10 cellular contexts compared by ENCODE assay signal in the genomic region with DNA sequence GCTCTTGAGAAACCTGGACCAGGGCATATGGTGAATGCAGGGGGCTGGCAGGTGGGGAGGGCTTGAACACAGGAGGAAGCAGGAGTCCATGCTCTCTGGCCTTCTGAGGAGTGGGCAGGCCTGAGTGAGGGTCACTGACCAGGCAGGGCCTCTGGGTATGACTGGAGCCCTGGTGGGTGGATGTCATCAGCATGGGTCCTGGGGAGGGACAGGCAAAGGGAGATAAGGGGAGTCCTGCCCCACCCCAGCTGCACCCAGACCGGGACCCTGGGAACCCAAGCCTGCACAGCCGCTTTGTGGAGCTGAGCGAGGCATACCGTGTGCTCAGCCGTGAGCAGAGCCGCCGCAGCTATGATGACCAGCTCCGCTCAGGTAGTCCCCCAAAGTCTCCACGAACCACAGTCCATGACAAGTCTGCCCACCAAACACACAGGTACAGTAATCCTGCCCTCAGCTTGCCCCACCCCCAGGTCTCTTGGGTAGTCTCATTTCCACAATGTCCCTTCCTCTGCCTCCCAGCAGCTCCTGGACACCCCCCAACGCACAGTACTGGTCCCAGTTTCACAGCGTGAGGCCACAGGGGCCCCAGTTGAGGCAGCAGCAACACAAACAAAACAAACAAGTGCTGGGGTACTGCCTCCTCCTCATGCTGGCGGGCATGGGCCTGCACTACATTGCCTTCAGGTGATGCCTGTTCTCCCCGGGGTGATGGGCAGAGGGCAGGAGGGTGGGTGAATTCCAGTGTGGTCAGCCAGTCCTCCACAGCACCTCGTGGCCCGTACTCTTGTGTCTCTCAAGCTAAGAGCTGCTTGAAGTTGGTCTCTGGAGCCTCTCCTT. TPM values are rescaled to one million over a fixed set of nuclear protein-coding genes. Genes with fewer than 3 reads are reported as not detected.
DNase-seq lines count a peak whose midpoint lies in the region; TF ChIP-seq lines count a peak whose summit lies in the region.
"Had no signal": no experiment of that assay in that cellular context is flagged by ENCODE, and none has a peak within 500 bp of the region (broad histone marks: within the 10 kb centered on the region; RNA-seq: fewer than 3 reads in every experiment).

No MANE protein-coding gene starts in this region.

- POLR2A ChIA-PET in activated CD4-positive, alpha-beta T cell treated with anti-CD3 and anti-CD28 coated beads, Interleukin-2, amount 10 ng/mL, durations not matched to agents 7 days and 5 days (lab: Charles Lee) = interaction anchor here (0.6 to 1.0 kb wide), 2 partner anchors 9 to 45 kb away, joined by 3 read pairs; a partner anchor contains a TSS

- TF ChIP-seq EP300 in sigmoid colon (IDR thresholded peaks at IDR 0.05) = no peak

- H3K27ac Mint-ChIP-seq in activated CD4-positive, alpha-beta T cell treated with anti-CD3 and anti-CD28 coated beads, Interleukin-2, amount 10 ng/mL, durations not matched to agents 7 days and 5 days = peak overlapping the region; percentile 46
- peak overlapping the region; percentile 63 for H3K27ac Mint-ChIP-seq in chondrocyte (ENCODE audit: unreplicated experiment)

- no peaks in the 10 kb centered on the region for H3K27me3 ChIP-seq in sigmoid colon
- H3K27me3 ChIP-seq: pancreas had no signal

- no peaks in the 10 kb centered on the region for H3K9me3 Mint-ChIP-seq in activated CD4-positive, alpha-beta T cell treated with anti-CD3 and anti-CD28 coated beads, Interleukin-2, amount 10 ng/mL, durations not matched to agents 7 days and 5 days
- H3K9me3 Mint-ChIP-seq in chondrocyte (ENCODE audit: low read depth) = no peaks in the 10 kb centered on the region

- peaks cover 9% of the 10 kb centered on the region for H3K36me3 Mint-ChIP-seq in activated CD4-positive, alpha-beta T cell treated with anti-CD3 and anti-CD28 coated beads, Interleukin-2, amount 10 ng/mL, durations not matched to agents 7 days and 5 days (ENCODE audit: low read depth)
- peaks cover 3% of the 10 kb centered on the region for H3K36me3 Mint-ChIP-seq in chondrocyte (ENCODE audit: low read depth)

- H3K4me3 ChIP-seq in sigmoid colon = no peak overlapping the region
- H3K4me3 ChIP-seq: pancreas had no signal

- peaks cover 0 to 9% (median 1%) of the 10 kb centered on the region in 4 donors for H3K36me3 ChIP-seq in sigmoid colon
- H3K36me3 ChIP-seq: pancreas had no signal

- H3K27me3 Mint-ChIP-seq in activated CD4-positive, alpha-beta T cell treated with anti-CD3 and anti-CD28 coated beads, Interleukin-2, amount 10 ng/mL, durations not matched to agents 7 days and 5 days = no peaks in the 10 kb centered on the region
- H3K27me3 Mint-ChIP-seq in chondrocyte (ENCODE audit: low read depth) = no peaks in the 10 kb centered on the region

- TF ChIP-seq CTCF in chondrocyte (IDR thresholded peaks at IDR 0.05) (no peak), sigmoid colon (IDR thresholded peaks at IDR 0.05) (no peak)

- peaks cover 65% of the 10 kb centered on the region for H3K4me1 Mint-ChIP-seq in activated CD4-positive, alpha-beta T cell treated with anti-CD3 and anti-CD28 coated beads, Interleukin-2, amount 10 ng/mL, durations not matched to agents 7 days and 5 days
- H3K4me1 Mint-ChIP-seq in chondrocyte (ENCODE audit: low read depth) = peaks cover 53% of the 10 kb centered on the region

- intact Hi-C loops in sigmoid colon (cut with DNase I) = no loop called here

- WGBS in sigmoid colon, 2 donors = 84 to 91% methylated on average over 15 of the region's 15 CpGs

- CTCF ChIA-PET in activated CD4-positive, alpha-beta T cell treated with anti-CD3 and anti-CD28 coated beads, Interleukin-2, amount 10 ng/mL, durations not matched to agents 7 days and 5 days (lab: Charles Lee) = interaction anchor here (0.6 to 2.0 kb wide), 13 partner anchors 9 to 217 kb away, joined by 3 to 6 read pairs (median 4); a partner anchor contains a TSS

- H3K4me1 ChIP-seq in sigmoid colon = peaks cover 0 to 68% (median 52%) of the 10 kb centered on the region in 4 donors

- no peak for TF ChIP-seq POLR2A in sigmoid colon (IDR thresholded peaks at IDR 0.05)

- H3K27ac ChIP-seq in sigmoid colon = peak overlapping the region in 3 of 4 donors; percentile 15 to 98 (median 95)

- H3K9me3 ChIP-seq in sigmoid colon = no peaks in the 10 kb centered on the region
- H3K9me3 ChIP-seq: pancreas had no signal

- no peak for DNase-seq in activated CD4-positive, alpha-beta T cell treated with anti-CD3 and anti-CD28 coated beads, Interleukin-2, amount 10 ng/mL, durations not matched to agents 7 days and 5 days
- DNase-seq in activated CD4-positive, alpha-beta T cell treated with anti-CD3 and anti-CD28 coated beads, Interleukin-2, amount 50 U/mL, for 4 hours = no peak
- no peak for DNase-seq in chondrocyte (ENCODE audit: low spot score)
- DNase-seq in sigmoid colon = no peak
- DNase-seq in NCI-H1930 (lab: John Stamatoyannopoulos, UW) = no peak
- DNase-seq in C1 segment of cervical spinal cord (lab: John Stamatoyannopoulos, UW) = no peak
- DNase-seq: effector CD8-positive, alpha-beta T cell; NCI-H1105; NCI-H774 had no signal

- H3K4me3 Mint-ChIP-seq in activated CD4-positive, alpha-beta T cell treated with anti-CD3 and anti-CD28 coated beads, Interleukin-2, amount 10 ng/mL, durations not matched to agents 7 days and 5 days = peak overlapping the region; percentile 52
- peak overlapping the region; percentile 31 for H3K4me3 Mint-ChIP-seq in chondrocyte (ENCODE audit: unreplicated experiment)

RNA-seq across cellular contexts. Expression of a gene that starts 2.0 kb away (rescaled TPM):
- 10 to 100 TPM; 51.1 to 60.3 TPM for total RNA-seq in activated CD4-positive, alpha-beta T cell treated with anti-CD3 and anti-CD28 coated beads, Interleukin-2, amount 10 ng/mL, durations not matched to agents 7 days and 5 days
- 165 to 209 TPM (median 168 TPM) in 3 replicates for total RNA-seq in chondrocyte
- 100 to 1,000 TPM in 2 of 4 donors, 10 to 100 TPM in 2; 76.7 to 117 (median 98.4) TPM for total RNA-seq in sigmoid colon
- 10 to 100 TPM; 23.4 to 94.9 (median 42.6) TPM for polyA plus RNA-seq in sigmoid colon

RNA-seq across cellular contexts. Expression of a gene that starts 2.1 kb away (rescaled TPM):
- total RNA-seq in activated CD4-positive, alpha-beta T cell treated with anti-CD3 and anti-CD28 coated beads, Interleukin-2, amount 10 ng/mL, durations not matched to agents 7 days and 5 days = 10 to 100 TPM; 39.5 to 40.5 TPM
- total RNA-seq in chondrocyte = 27.0 to 31.6 TPM (median 28.9 TPM) in 3 replicates
- total RNA-seq in sigmoid colon = 10 to 100 TPM; 25.7 to 37.1 (median 28.1) TPM
- polyA plus RNA-seq in sigmoid colon = 10 to 100 TPM; 27.5 to 68.1 (median 58.3) TPM

RNA-seq across cellular contexts. Expression of a gene that starts 6.3 kb away (rescaled TPM):
- total RNA-seq in activated CD4-positive, alpha-beta T cell treated with anti-CD3 and anti-CD28 coated beads, Interleukin-2, amount 10 ng/mL, durations not matched to agents 7 days and 5 days = 10 to 100 TPM; 70.2 to 82.1 TPM
- total RNA-seq in chondrocyte (42.1 to 56.6 TPM (median 49.9 TPM) in 3 replicates), sigmoid colon (10 to 100 TPM; 41.4 to 64.8 (median 50.1) TPM)
- polyA plus RNA-seq in sigmoid colon = 100 to 1,000 TPM in 2 of 3 donors, 10 to 100 TPM in 1; 91.3 to 130 (median 116) TPM

RNA-seq across cellular contexts. Expression of a gene that starts 6.4 kb away (rescaled TPM):
- total RNA-seq in activated CD4-positive, alpha-beta T cell treated with anti-CD3 and anti-CD28 coated beads, Interleukin-2, amount 10 ng/mL, durations not matched to agents 7 days and 5 days = 10 to 100 TPM; 20.0 to 26.5 TPM
- total RNA-seq in chondrocyte = 37.9 to 45.7 TPM (median 42.2 TPM) in 3 replicates
- 10 to 100 TPM; 45.7 to 80.6 (median 62.9) TPM for total RNA-seq in sigmoid colon
- polyA plus RNA-seq in sigmoid colon = 10 to 100 TPM; 70.8 to 82.8 (median 82.3) TPM

RNA-seq across cellular contexts. Expression of a gene that starts 8.5 kb away (rescaled TPM):
- total RNA-seq in activated CD4-positive, alpha-beta T cell treated with anti-CD3 and anti-CD28 coated beads, Interleukin-2, amount 10 ng/mL, durations not matched to agents 7 days and 5 days = 10 to 100 TPM; 21.9 to 24.8 TPM
- total RNA-seq in chondrocyte (42.1 to 54.3 TPM (median 43.0 TPM) in 3 replicates), sigmoid colon (10 to 100 TPM; 49.2 to 70.5 (median 51.3) TPM)
- 100 to 1,000 TPM in 2 of 3 donors, 10 to 100 TPM in 1; 97.3 to 213 (median 116) TPM for polyA plus RNA-seq in sigmoid colon
